Comparison of ENCODE assay signal across 9 cellular contexts in the genomic region with DNA sequence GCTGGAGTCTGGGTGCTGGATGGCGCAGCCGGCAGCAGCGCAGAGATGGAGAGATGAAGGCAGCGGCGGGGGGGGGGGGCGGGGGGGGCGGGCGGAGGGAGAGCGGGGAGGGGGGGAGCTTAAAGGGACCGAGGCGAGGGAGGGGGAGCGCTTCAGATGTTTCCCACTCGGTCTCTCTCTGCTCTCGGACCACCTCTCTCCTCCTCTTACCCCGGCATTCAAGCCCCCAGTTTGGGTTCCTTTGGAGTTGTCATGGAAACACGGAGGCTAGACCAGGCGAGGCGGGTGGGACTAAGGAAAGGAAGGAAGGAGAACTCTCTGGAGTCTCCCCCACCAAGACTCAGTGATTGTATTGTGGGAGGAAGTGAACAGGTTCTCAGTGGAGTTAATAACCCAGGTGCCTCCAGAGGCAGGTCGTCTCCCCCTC. TPM values are rescaled to one million over a fixed set of nuclear protein-coding genes. Genes with fewer than 3 reads are reported as not detected.
DNase-seq lines count a peak whose midpoint lies in the region; ATAC-seq and TF ChIP-seq lines count a peak whose summit lies in the region.
"Had no signal": no experiment of that assay in that cellular context is flagged by ENCODE, and none has a peak within 500 bp of the region (broad histone marks: within the 10 kb centered on the region; RNA-seq: fewer than 3 reads in every experiment).

A gene (minus strand): TSS at position 55 of the 427 bp plus-strand sequence. CDS start 112 bp downstream, outside the sequence.

- 0 out of 22 replicates have a peak within 1 kb of the TSS, but pooled peaks of 1 of the 11 experiments have one; percentile 82 for H3K27ac ChIP-seq in BLaER1 treated with 17β-estradiol and CSF1 and Interleukin-3, amounts not matched to agents 10 nM and 100 nM
- peak within 1 kb of the TSS; percentile 84 for H3K27ac ChIP-seq in Panc1 (ENCODE audit: low read length)
- peak within 1 kb of the TSS; percentile 85 to 97 for H3K27ac ChIP-seq in esophagus (ENCODE audit: low read depth in 2 of 2, low read length in 1 of 2)
- peak within 1 kb of the TSS; percentile 90 for H3K27ac ChIP-seq in osteoblast (ENCODE audit: low read depth, low read length)

- ATAC-seq in Panc1, result no peak
- ATAC-seq in GM19463 (IDR thresholded peaks at IDR 0.05; ENCODE audit: unreplicated experiment), result no peak
- no peak for ATAC-seq in GM18505 (IDR thresholded peaks at IDR 0.05; ENCODE audit: unreplicated experiment)

- peaks cover 0 to 9% (median 6%) of the 10 kb centered on the region in 11 experiments; a peak in 8 of 22 replicates for H3K9me3 ChIP-seq in BLaER1 treated with 17β-estradiol and CSF1 and Interleukin-3, amounts not matched to agents 10 nM and 100 nM (replicated peaks in 1 of 11)
- no peaks in the 10 kb centered on the region for H3K9me3 ChIP-seq in Panc1 (ENCODE audit: control insufficient read depth, insufficient read depth, low read depth, low read length)
- no peaks in the 10 kb centered on the region for H3K9me3 ChIP-seq in esophagus (ENCODE audit: control insufficient read depth in 2 of 2, insufficient read depth in 1 of 2, low read depth in 1 of 2, low read length in 1 of 2)
- H3K9me3 ChIP-seq in osteoblast (ENCODE audit: low read depth, low read length), result no peaks in the 10 kb centered on the region

- 0 out of 20 replicates have a peak within 1 kb of the TSS, but pooled peaks of 1 of the 10 experiments have one; percentile 33 for H3K4me3 ChIP-seq in BLaER1 treated with 17β-estradiol and CSF1 and Interleukin-3, amounts not matched to agents 10 nM and 100 nM
- H3K4me3 ChIP-seq in Panc1 (ENCODE audit: low read depth in 2 of 2, low read length in 2 of 2) (peak within 1 kb of the TSS; percentile 81 to 96), esophagus (ENCODE audit: low read depth in 1 of 2, low read length in 2 of 2) (peak within 1 kb of the TSS; percentile 25 to 75), osteoblast (ENCODE audit: insufficient read depth, low read length) (peak within 1 kb of the TSS; percentile 97)

- TF ChIP-seq CTCF in Panc1 (IDR thresholded peaks at IDR 0.05), result no peak
- no peak for TF ChIP-seq CTCF in osteoblast (IDR thresholded peaks at IDR 0.05; ENCODE audit: extremely low read depth, low read depth, low read length)

- H3K9ac ChIP-seq in BLaER1 treated with 17β-estradiol and CSF1 and Interleukin-3, amounts not matched to agents 10 nM and 100 nM, result peak within 1 kb of the TSS in 5 of 11 experiments; percentile 33 to 87 (median 81); a peak in 2 of 22 replicates

- POLR2A ChIA-PET in Panc1 (lab: Charles Lee), result interaction anchor here (0.8 to 0.9 kb wide), 3 partner anchors 20 to 43 kb away, joined by 3 to 8 read pairs (median 5); a partner anchor contains a TSS

- 18 to 25% methylated on average over 11 to 12 of the region's 19 CpGs for WGBS in esophagus, 2 donors

- peak within 1 kb of the TSS; percentile 11 to 99 (median 97); a peak in 20 of 22 replicates for H3K4me2 ChIP-seq in BLaER1 treated with 17β-estradiol and CSF1 and Interleukin-3, amounts not matched to agents 10 nM and 100 nM
- H3K4me2 ChIP-seq in osteoblast (ENCODE audit: insufficient read depth, low read length), result peak within 1 kb of the TSS; percentile 91

- H3K79me2 ChIP-seq in osteoblast (ENCODE audit: insufficient read depth, low read length), result peaks cover 18% of the 10 kb centered on the region

- TF ChIP-seq POLR2A in GM18505 (IDR thresholded peaks at IDR 0.05; ENCODE audit: borderline replicate concordance, extremely low read depth, insufficient read depth, insufficient read length), result no peak

- in situ Hi-C loops in Panc1 (cut with HindIII; ENCODE audit: low pct_unique_long_range_greater_than_20kb, low sequenced_read_pairs), result no loop called here

- peaks cover 11 to 39% (median 31%) of the 10 kb centered on the region in 10 experiments for H3K4me1 ChIP-seq in BLaER1 treated with 17β-estradiol and CSF1 and Interleukin-3, amounts not matched to agents 10 nM and 100 nM
- peaks cover 21% of the 10 kb centered on the region for H3K4me1 ChIP-seq in Panc1 (ENCODE audit: control insufficient read depth, insufficient read depth, low read length)
- peaks cover 3 to 11% of the 10 kb centered on the region in 2 donors for H3K4me1 ChIP-seq in esophagus (ENCODE audit: control insufficient read depth in 2 of 2, insufficient read depth in 2 of 2, low read length in 1 of 2)
- H3K4me1 ChIP-seq in osteoblast (ENCODE audit: insufficient read depth, low read length), result peaks cover 24% of the 10 kb centered on the region

- DNase-seq in Panc1 (ENCODE audit: low read depth, low spot score) (no peak), osteoblast (ENCODE audit: insufficient read length, low spot score, missing footprints) (peak; percentile 86)
- no peak for DNase-seq in activated CD4-positive, CD25-positive, alpha-beta regulatory T cell treated with anti-CD3 and anti-CD28 coated beads, Interleukin-2, amount 50 U/mL, for 72 hours
- no peak for DNase-seq in activated CD4-positive, alpha-beta T cell treated with anti-CD3 and anti-CD28 coated beads for 48 hours

- peaks cover 0 to 15% (median 10%) of the 10 kb centered on the region in 11 experiments; a peak in 16 of 22 replicates for H3K36me3 ChIP-seq in BLaER1 treated with 17β-estradiol and CSF1 and Interleukin-3, amounts not matched to agents 10 nM and 100 nM
- H3K36me3 ChIP-seq in Panc1 (ENCODE audit: control insufficient read depth, insufficient read depth, low read length) (no peaks in the 10 kb centered on the region; the same call in 1 of the 2 replicates), esophagus (ENCODE audit: control insufficient read depth in 2 of 2, insufficient read depth in 2 of 2, low read length in 1 of 2) (peaks cover 0 to 8% of the 10 kb centered on the region in 2 donors), osteoblast (ENCODE audit: insufficient read depth, low read length) (peaks cover 2% of the 10 kb centered on the region)

- intact Hi-C loops in Panc1 (cut with micrococcal nuclease; ENCODE audit: unreplicated experiment), result loop anchor here (2.0 kb wide), 1 partner anchor 33 kb away; no protein-coding TSS in a partner anchor

- peak within 1 kb of the TSS; percentile 97 for H2AFZ ChIP-seq in osteoblast (ENCODE audit: low read length)

- BruUV-seq in Panc1 (replicated peaks; lab: Mats Ljungman, UMichigan), result no TSS peak

- H3K27me3 ChIP-seq in BLaER1 treated with 17β-estradiol and CSF1 and Interleukin-3, amounts not matched to agents 10 nM and 100 nM, result peaks cover 0 to 19% (median 8%) of the 10 kb centered on the region in 11 experiments; a peak in 11 of 22 replicates
- no peaks in the 10 kb centered on the region for H3K27me3 ChIP-seq in Panc1 (ENCODE audit: control insufficient read depth, insufficient read depth, low read length)
- H3K27me3 ChIP-seq in esophagus (ENCODE audit: control insufficient read depth in 1 of 2, insufficient read depth in 2 of 2, low read length in 2 of 2), result no peaks in the 10 kb centered on the region
- H3K27me3 ChIP-seq in osteoblast (ENCODE audit: insufficient read depth, low read length), result peaks cover 25% of the 10 kb centered on the region

- CTCF ChIA-PET in Panc1 (lab: Charles Lee), result interaction anchor here (0.6 kb wide), 1 partner anchor 70 kb away, joined by 3 read pairs; no protein-coding TSS in a partner anchor

- no peaks in the 10 kb centered on the region for H4K20me1 ChIP-seq in BLaER1 treated with 17β-estradiol and CSF1 and Interleukin-3, amounts not matched to agents 10 nM and 100 nM
- H4K20me1 ChIP-seq in osteoblast (ENCODE audit: insufficient read depth, low read length), result peaks cover 6% of the 10 kb centered on the region

RNA-seq across cellular contexts. Expression of the gene that starts here (rescaled TPM):
- total RNA-seq in Panc1 (2021; ENCODE audit: unreplicated experiment) (1.3 TPM), osteoblast (under 0.01 TPM in 1 of 2 replicates, not detected in the other)
- 2.7 TPM for polyA plus RNA-seq in Panc1 (2012; ENCODE audit: insufficient read length)
- 1 to 10 TPM; 1.8 to 2.3 TPM for polyA plus RNA-seq in esophagus
- total RNA-seq: RPMI7951 had no signal

Comparison
In these comparisons a context has a peak if more than half of its experiments do, and no peak if none do; other contexts are left out.
1. Peak in DNase-seq, H3K4me3 ChIP-seq, H3K27ac ChIP-seq and H3K4me2 ChIP-seq in osteoblast; RNA of the gene not detected or under 1 TPM.